8 cellular contexts compared by ENCODE assay signal in genomic region chr14:91154851-91155625, GRCh38. TPM values are rescaled to one million over a fixed set of nuclear protein-coding genes. Genes with fewer than 3 reads are reported as not detected.
DNase-seq lines count a peak whose midpoint lies in the region; FAIRE-seq and TF ChIP-seq lines count a peak whose summit lies in the region.

No MANE protein-coding gene starts in this region.

- H3K4me1 ChIP-seq in muscle layer of colon (ENCODE audit: insufficient read depth, low read length) = peaks cover 34% of the 10 kb centered on the region

- H3K9me3 ChIP-seq in muscle layer of colon (ENCODE audit: low read length) = no peaks in the 10 kb centered on the region

- peak overlapping the region; percentile 87 for H3K27ac ChIP-seq in muscle layer of colon (ENCODE audit: low read depth, low read length)

- H3K4me3 ChIP-seq in bronchial epithelial cell (ENCODE audit: low read depth, low read length) = no peak overlapping the region
- no peak overlapping the region for H3K4me3 ChIP-seq in muscle layer of colon (ENCODE audit: low read depth in 1 of 2, low read length in 2 of 2)

- H3K36me3 ChIP-seq in bronchial epithelial cell (ENCODE audit: control insufficient read depth, insufficient read depth, low read length) (no peaks in the 10 kb centered on the region), muscle layer of colon (ENCODE audit: insufficient read depth, low read length) (peaks cover 20% of the 10 kb centered on the region)

- FAIRE-seq in bronchial epithelial cell (lab: Jason Lieb, UNC) = no peak

- TF ChIP-seq CTCF in bronchial epithelial cell (IDR thresholded peaks at IDR 0.05; ENCODE audit: insufficient read depth, low read length, severe bottlenecking) = no peak

- peak; percentile 13 for DNase-seq in activated naive CD4-positive, alpha-beta T cell treated with Interleukin-2 at 50 U/mL for 16 hours
- no peak for DNase-seq in activated naive CD4-positive, alpha-beta T cell (lab: John Stamatoyannopoulos, UW)
- peak; percentile 54 for DNase-seq in NCI-H2196 (lab: John Stamatoyannopoulos, UW; ENCODE audit: unreplicated experiment)
- peak; percentile 56 for DNase-seq in bronchial epithelial cell (ENCODE audit: low read depth)
- no peak for DNase-seq in effector CD8-positive, alpha-beta T cell (lab: John Stamatoyannopoulos, UW)
- DNase-seq in AG20443 (ENCODE audit: low spot score) = no peak
- no peak for DNase-seq in 8988T

- no peak overlapping the region for H3K9ac ChIP-seq in muscle layer of colon (ENCODE audit: low read length)

- H3K27me3 ChIP-seq in bronchial epithelial cell (ENCODE audit: control insufficient read depth, insufficient read depth, low read length) (no peaks in the 10 kb centered on the region), muscle layer of colon (ENCODE audit: control insufficient read depth in 1 of 2, insufficient read depth in 2 of 2, low read length in 2 of 2) (no peaks in the 10 kb centered on the region)

RNA-seq across cellular contexts. Expression of gene DGLUCY, which starts 41.2 kb away (rescaled TPM):
- total RNA-seq in bronchial epithelial cell = 7.0 and 8.4 TPM in 2 replicates

Comparison
In these comparisons a context has a peak if more than half of its experiments do, and no peak if none do; other contexts are left out.
1. DNase-seq: peak in activated naive CD4-positive, alpha-beta T cell treated with Interleukin-2 at 50 U/mL for 16 hours (single experiment), NCI-H2196 (single experiment) and bronchial epithelial cell (single experiment); none in activated naive CD4-positive, alpha-beta T cell (0 of 4), effector CD8-positive, alpha-beta T cell (single experiment), AG20443 (single experiment) and 8988T (single experiment).